28 cellular contexts compared by ENCODE assay signal in genomic region chr12:18204053-18204452, GRCh38. TPM values are rescaled to one million over a fixed set of nuclear protein-coding genes. Genes with fewer than 3 reads are reported as not detected.
"Had no signal": no experiment of that assay in that cellular context is flagged by ENCODE, and none has a peak within 500 bp of the region (broad histone marks: within the 10 kb centered on the region; RNA-seq: fewer than 3 reads in every experiment).

No MANE protein-coding gene starts in this region.

- H3K36me3 ChIP-seq: colonic mucosa, esophagus squamous epithelium, gastrocnemius medialis, heart right ventricle, left lung, lower lobe of right lung had no signal

- ATAC-seq: effector memory CD8-positive, alpha-beta T cell; esophagus mucosa; gastrocnemius medialis; heart right ventricle; left lung; left ventricle myocardium superior; lower lobe of right lung had no signal

- H3K27ac ChIP-seq: colonic mucosa, epithelial cell of prostate, esophagus squamous epithelium, gastrocnemius medialis, heart right ventricle, left lung, lower lobe of right lung had no signal

- H3K9me3 ChIP-seq: colonic mucosa, esophagus squamous epithelium, gastrocnemius medialis, heart right ventricle, left lung, lower lobe of right lung had no signal

- H3K4me1 ChIP-seq: colonic mucosa, esophagus squamous epithelium, gastrocnemius medialis, heart right ventricle, left lung, lower lobe of right lung had no signal

- H3K27me3 ChIP-seq: colonic mucosa, esophagus squamous epithelium, gastrocnemius medialis, heart right ventricle, left lung had no signal

- DNase-seq: colonic mucosa; cortex of kidney; effector CD8-positive, alpha-beta T cell; effector memory CD8-positive, alpha-beta T cell; endodermal cell; erythroblast; esophagus squamous epithelium; foreskin fibroblast; foreskin melanocyte; gastrocnemius medialis; glutamatergic neuron; head of caudate nucleus; heart right ventricle; hippocampal formation; kidney; kidney glomerular epithelial cell; left lung; left ventricle myocardium superior; lower lobe of right lung; mesenchymal stem cell; midbrain; naive B cell had no signal

- H3K4me3 ChIP-seq: colonic mucosa, esophagus squamous epithelium, gastrocnemius medialis, heart right ventricle, left lung, lower lobe of right lung had no signal

RNA-seq across cellular contexts. Expression of gene PIK3C2G, which starts 57.3 kb away (rescaled TPM):
- total RNA-seq: chondrocyte, endodermal cell, glomerular endothelial cell, heart right ventricle, left ventricle myocardium superior, mononuclear cell, myocyte had no signal
- polyA plus RNA-seq: heart right ventricle had no signal
